In the genomic region with DNA sequence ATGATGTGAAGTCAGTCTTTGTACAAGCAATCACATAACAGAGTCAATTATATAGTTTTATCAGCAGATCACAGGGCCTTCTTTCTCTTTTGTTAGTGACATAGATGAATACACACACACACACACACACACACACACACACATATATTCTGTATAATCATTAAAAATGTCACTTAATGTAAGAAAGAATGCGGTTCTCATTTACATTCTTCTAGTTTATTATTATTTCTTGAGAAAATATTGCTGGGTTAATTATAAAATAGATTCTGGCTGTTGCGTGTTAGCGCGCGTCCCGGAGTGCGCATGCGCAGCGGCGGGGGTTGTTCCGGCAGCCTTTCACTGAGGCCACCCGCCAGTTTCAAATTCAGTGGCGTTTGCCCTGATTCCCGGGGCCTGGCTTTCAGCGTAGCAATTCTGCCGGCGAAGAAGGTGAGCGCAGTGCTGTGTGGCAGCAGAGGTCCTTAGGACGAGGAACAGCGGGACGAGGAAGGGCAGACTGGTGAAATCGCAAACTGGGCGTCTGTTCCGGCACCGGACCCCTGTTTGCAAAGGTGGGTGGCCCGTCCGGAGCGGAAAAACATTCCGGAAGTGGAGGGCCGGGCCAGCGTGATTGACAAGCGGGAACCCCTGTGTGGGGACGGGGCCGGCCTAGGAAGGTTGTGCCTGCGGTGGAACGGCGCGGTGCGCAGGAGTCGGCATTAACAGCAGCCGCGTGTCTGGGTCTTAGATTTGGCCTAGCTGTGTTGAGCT, we compare ENCODE assay signal across 8 cellular contexts.
DNase-seq lines count a peak whose midpoint lies in the region; ATAC-seq, FAIRE-seq and TF ChIP-seq lines count a peak whose summit lies in the region.
"Not testable (repeated sequence)": the region's sequence is repeated elsewhere in the genome, so short reads cannot be mapped to it uniquely, and the experiment has no call there.

No MANE protein-coding gene starts in this region.

- DNase-seq in NCI-H1694 treated with DMSO at 0.1 percent for 48 hours (lab: John Stamatoyannopoulos, UW) (peak; percentile 63), Right ventricle myocardium superior (peak; percentile 94), osteocyte (ENCODE audit: extremely low spot score, unreplicated experiment) (peak; percentile 94), stromal cell of bone marrow (ENCODE audit: low read depth) (peak; percentile 31)
- DNase-seq in activated naive CD8-positive, alpha-beta T cell treated with anti-CD3 and anti-CD28 coated beads, Interleukin-2, amount 50 U/mL, for 16 hours (ENCODE audit: low read depth, low spot score) = peak; percentile 70

- H3K27me3 Mint-ChIP-seq in T-helper 1 cell treated with Interleukin-12 subunit alpha and Interleukin-12 subunit beta and Interleukin-4 antibody, amounts not matched to agents 30 μg/mL and 1 μg/mL, for 36 hours (ENCODE audit: low read depth) = peaks cover 14% of the 10 kb centered on the region
- H3K27me3 Mint-ChIP-seq in osteocyte (ENCODE audit: unreplicated experiment) = peaks cover 19% of the 10 kb centered on the region

- peak; percentile 92 for FAIRE-seq in G401.6 (lab: Jason Lieb, UNC)

- peak overlapping the region; percentile 80 for H3K4me3 Mint-ChIP-seq in T-helper 1 cell treated with Interleukin-12 subunit alpha and Interleukin-12 subunit beta and Interleukin-4 antibody, amounts not matched to agents 30 μg/mL and 1 μg/mL, for 36 hours
- H3K4me3 Mint-ChIP-seq in osteocyte (ENCODE audit: unreplicated experiment) = peak overlapping the region; percentile 94

- not testable (repeated sequence) for TF ChIP-seq CTCF in osteocyte (IDR thresholded peaks at IDR 0.05)

- H3K9me3 Mint-ChIP-seq in T-helper 1 cell treated with Interleukin-12 subunit alpha and Interleukin-12 subunit beta and Interleukin-4 antibody, amounts not matched to agents 30 μg/mL and 1 μg/mL, for 36 hours; osteocyte (ENCODE audit: unreplicated experiment): not testable (repeated sequence)

- H3K36me3 Mint-ChIP-seq in T-helper 1 cell treated with Interleukin-12 subunit alpha and Interleukin-12 subunit beta and Interleukin-4 antibody, amounts not matched to agents 30 μg/mL and 1 μg/mL, for 36 hours (ENCODE audit: low read depth); osteocyte (ENCODE audit: unreplicated experiment): not testable (repeated sequence)

- intact Hi-C loops in Right ventricle myocardium superior (cut with DNase I) = not testable (repeated sequence)

- H3K4me1 Mint-ChIP-seq in T-helper 1 cell treated with Interleukin-12 subunit alpha and Interleukin-12 subunit beta and Interleukin-4 antibody, amounts not matched to agents 30 μg/mL and 1 μg/mL, for 36 hours (ENCODE audit: low read depth); osteocyte (ENCODE audit: unreplicated experiment): not testable (repeated sequence)

- peak; percentile 66 for ATAC-seq in HG02642 (IDR thresholded peaks at IDR 0.05; ENCODE audit: poor library complexity, unreplicated experiment)
- peak; percentile 100 for ATAC-seq in Right ventricle myocardium superior (ENCODE audit: poor library complexity)

- not testable (repeated sequence) for H3K27ac Mint-ChIP-seq in T-helper 1 cell treated with Interleukin-12 subunit alpha and Interleukin-12 subunit beta and Interleukin-4 antibody, amounts not matched to agents 30 μg/mL and 1 μg/mL, for 36 hours
- H3K27ac Mint-ChIP-seq in osteocyte (ENCODE audit: unreplicated experiment) = peak overlapping the region; percentile 92

Comparison
In these comparisons a context has a peak if more than half of its experiments do, and no peak if none do; other contexts are left out.
1. Peak in every context shown above with its lines: DNase-seq and ATAC-seq.
2. DNase-seq: peak in every context shown above with its lines; median percentile 94 in Right ventricle myocardium superior; 94 in osteocyte; 70 in activated naive CD8-positive, alpha-beta T cell treated with anti-CD3 and anti-CD28 coated beads, Interleukin-2, amount 50 U/mL, for 16 hours; 63 in NCI-H1694 treated with DMSO at 0.1 percent for 48 hours; 31 in stromal cell of bone marrow.